ENCODE assay signal across 8 cellular contexts in genomic region chr1:27284425-27285287, GRCh38. TPM values are rescaled to one million over a fixed set of nuclear protein-coding genes. Genes with fewer than 3 reads are reported as not detected.
A peak's percentile ranks its signal among the peaks of the same experiment; 100 is the strongest.
DNase-seq lines count a peak whose midpoint lies in the region; ATAC-seq and TF ChIP-seq lines count a peak whose summit lies in the region.

No MANE protein-coding gene starts in this region.

- H3K36me3 Mint-ChIP-seq in Calu3 (ENCODE audit: insufficient read depth, unreplicated experiment), result no peaks in the 10 kb centered on the region
- peaks cover 4 to 53% (median 5%) of the 10 kb centered on the region in 3 donors for H3K36me3 Mint-ChIP-seq in naive thymus-derived CD8-positive, alpha-beta T cell
- H3K36me3 Mint-ChIP-seq in stimulated activated effector memory CD8-positive, alpha-beta T cell treated with anti-CD3 and anti-CD28 coated beads, Interleukin-12 subunit alpha, Interleukin-12 subunit beta, amount 100 ng/mL, for 72 hours, result peaks cover 65% of the 10 kb centered on the region

- H3K9me3 ChIP-seq in esophagus squamous epithelium, result no peaks in the 10 kb centered on the region

- intact Hi-C loops in Calu3 (cut with micrococcal nuclease; ENCODE audit: unreplicated experiment), result loop anchor here (1.0 kb wide), 1 partner anchor 182 kb away; no protein-coding TSS in a partner anchor
- intact Hi-C loops in esophagus squamous epithelium (cut with DNase I), result loop anchor here (5.0 to 10.0 kb wide), 2 partner anchors 90 to 182 kb away; no protein-coding TSS in a partner anchor

- H3K9me3 Mint-ChIP-seq in Calu3 (ENCODE audit: low read depth, unreplicated experiment), result no peaks in the 10 kb centered on the region
- H3K9me3 Mint-ChIP-seq in naive thymus-derived CD8-positive, alpha-beta T cell, result no peaks in the 10 kb centered on the region
- no peaks in the 10 kb centered on the region for H3K9me3 Mint-ChIP-seq in stimulated activated effector memory CD8-positive, alpha-beta T cell treated with anti-CD3 and anti-CD28 coated beads, Interleukin-12 subunit alpha, Interleukin-12 subunit beta, amount 100 ng/mL, for 72 hours

- H3K4me1 ChIP-seq in esophagus squamous epithelium, result no peaks in the 10 kb centered on the region

- 40 to 41% methylated on average over 10 of the region's 11 CpGs for WGBS in esophagus squamous epithelium, 2 donors

- in situ Hi-C loops in KBM-7 (cut with MboI; ENCODE audit: low pct_unique_long_range_greater_than_20kb, low sequenced_read_pairs), result loop anchor here (10.0 kb wide), 1 partner anchor 180 kb away; no protein-coding TSS in a partner anchor

- TF ChIP-seq POLR2A in esophagus squamous epithelium (IDR thresholded peaks at IDR 0.05), result no peak

- no peak overlapping the region for H3K27ac Mint-ChIP-seq in Calu3 (ENCODE audit: unreplicated experiment)
- peak overlapping the region in 6 of 10 donors; percentile 3 to 72 (median 28) for H3K27ac Mint-ChIP-seq in naive thymus-derived CD8-positive, alpha-beta T cell
- no peak overlapping the region for H3K27ac Mint-ChIP-seq in stimulated activated effector memory CD8-positive, alpha-beta T cell treated with anti-CD3 and anti-CD28 coated beads, Interleukin-12 subunit alpha, Interleukin-12 subunit beta, amount 100 ng/mL, for 72 hours

- POLR2A ChIA-PET in naive thymus-derived CD8-positive, alpha-beta T cell (lab: Charles Lee), result interaction anchor here (3.4 kb wide), 1 partner anchor 172 kb away, joined by 14 read pairs; no protein-coding TSS in a partner anchor

- CTCF ChIA-PET in Calu3 (lab: Charles Lee), result interaction anchor here (1.0 kb wide), 1 partner anchor 173 kb away, joined by 5 read pairs; no protein-coding TSS in a partner anchor

- no peaks in the 10 kb centered on the region for H3K27me3 ChIP-seq in esophagus squamous epithelium

- peak; percentile 80 for DNase-seq in Calu3
- DNase-seq in KBM-7, result peak; percentile 79
- DNase-seq in OCI-M1 (lab: John Stamatoyannopoulos, UW), result peak; percentile 87
- peak; percentile 92 for DNase-seq in activated T-cell treated with anti-CD3 and anti-CD28 coated beads for 1 hour (ENCODE audit: low read depth)
- DNase-seq in esophagus squamous epithelium (lab: John Stamatoyannopoulos, UW), result peak; percentile 21
- peak; percentile 69 to 94 (median 84) for DNase-seq in naive thymus-derived CD8-positive, alpha-beta T cell
- peak; percentile 73 to 90 for DNase-seq in stimulated activated effector memory CD8-positive, alpha-beta T cell treated with anti-CD3 and anti-CD28 coated beads, Interleukin-12 subunit alpha, Interleukin-12 subunit beta, amount 100 ng/mL, for 72 hours (ENCODE audit: low spot score in 2 of 2)

- no peak overlapping the region for H3K27ac ChIP-seq in esophagus squamous epithelium

- peak; percentile 45 for TF ChIP-seq CTCF in Calu3 (IDR thresholded peaks at IDR 0.05; ENCODE audit: unreplicated experiment)
- peak; percentile 67 to 84 (median 80) for TF ChIP-seq CTCF in esophagus squamous epithelium (IDR thresholded peaks at IDR 0.05)

- H3K27me3 Mint-ChIP-seq in Calu3 (ENCODE audit: unreplicated experiment), result no peaks in the 10 kb centered on the region
- H3K27me3 Mint-ChIP-seq in naive thymus-derived CD8-positive, alpha-beta T cell, result no peaks in the 10 kb centered on the region

- BruUV-seq in Calu3 (replicated peaks; lab: Mats Ljungman, UMichigan), result no TSS peak

- no peak overlapping the region for H3K4me3 ChIP-seq in esophagus squamous epithelium

- H3K4me1 Mint-ChIP-seq in Calu3 (ENCODE audit: low read depth, unreplicated experiment), result no peaks in the 10 kb centered on the region
- peaks cover 3 to 7% (median 5%) of the 10 kb centered on the region in 4 donors for H3K4me1 Mint-ChIP-seq in naive thymus-derived CD8-positive, alpha-beta T cell
- no peaks in the 10 kb centered on the region for H3K4me1 Mint-ChIP-seq in stimulated activated effector memory CD8-positive, alpha-beta T cell treated with anti-CD3 and anti-CD28 coated beads, Interleukin-12 subunit alpha, Interleukin-12 subunit beta, amount 100 ng/mL, for 72 hours

- peak; percentile 94 to 99 for ATAC-seq in naive thymus-derived CD8-positive, alpha-beta T cell
- peak; percentile 89 for ATAC-seq in stimulated activated effector memory CD8-positive, alpha-beta T cell treated with anti-CD3 and anti-CD28 coated beads, Interleukin-12 subunit alpha, Interleukin-12 subunit beta, amount 100 ng/mL, for 72 hours
- ATAC-seq in GM18517 (IDR thresholded peaks at IDR 0.05; ENCODE audit: unreplicated experiment), result no peak

- H3K36me3 ChIP-seq in esophagus squamous epithelium, result peaks cover 6 to 70% (median 22%) of the 10 kb centered on the region in 3 donors

- H3K4me3 Mint-ChIP-seq in Calu3 (ENCODE audit: low read depth, unreplicated experiment), result no peak overlapping the region
- no peak overlapping the region for H3K4me3 Mint-ChIP-seq in naive thymus-derived CD8-positive, alpha-beta T cell
- no peak overlapping the region for H3K4me3 Mint-ChIP-seq in stimulated activated effector memory CD8-positive, alpha-beta T cell treated with anti-CD3 and anti-CD28 coated beads, Interleukin-12 subunit alpha, Interleukin-12 subunit beta, amount 100 ng/mL, for 72 hours

RNA-seq across cellular contexts. Expression of gene TMEM222, which starts 37.3 kb away (rescaled TPM):
- 30.4 and 32.6 TPM in 2 replicates for total RNA-seq in Calu3 (2022)
- 10 to 100 TPM; 20.0 to 33.0 (median 27.1) TPM for total RNA-seq in esophagus squamous epithelium
- 10 to 100 TPM; 42.5 to 44.0 TPM for total RNA-seq in naive thymus-derived CD8-positive, alpha-beta T cell
- polyA plus RNA-seq in naive thymus-derived CD8-positive, alpha-beta T cell, result 10 to 100 TPM; 54.1 to 57.1 (median 56.9) TPM

RNA-seq across cellular contexts. Expression of gene WDTC1, which starts 50.2 kb away (rescaled TPM):
- total RNA-seq in Calu3 (2022), result 10.8 and 13.1 TPM in 2 replicates
- 10 to 100 TPM; 14.9 to 31.5 (median 26.8) TPM for total RNA-seq in esophagus squamous epithelium
- 10 to 100 TPM; 57.4 to 58.2 TPM for total RNA-seq in naive thymus-derived CD8-positive, alpha-beta T cell
- 1 to 10 TPM; 4.0 to 5.8 (median 5.6) TPM for polyA plus RNA-seq in naive thymus-derived CD8-positive, alpha-beta T cell

RNA-seq across cellular contexts. Expression of gene SYTL1, which starts 57.2 kb away (rescaled TPM):
- total RNA-seq in Calu3 (2022) (15.0 and 16.5 TPM in 2 replicates), esophagus squamous epithelium (100 to 1,000 TPM in 3 of 4 donors, 10 to 100 TPM in 1; 74.7 to 182 (median 125) TPM)
- 100 to 1,000 TPM; 125 to 135 TPM for total RNA-seq in naive thymus-derived CD8-positive, alpha-beta T cell
- polyA plus RNA-seq in naive thymus-derived CD8-positive, alpha-beta T cell, result 10 to 100 TPM; 74.4 to 92.3 (median 91.9) TPM

Comparison
In these comparisons a context has a peak if more than half of its experiments do, and no peak if none do; other contexts are left out.
1. DNase-seq: peak in every context shown above with its lines; median percentile 92 in activated T-cell treated with anti-CD3 and anti-CD28 coated beads for 1 hour; 87 in OCI-M1; 84 in naive thymus-derived CD8-positive, alpha-beta T cell; 82 in stimulated activated effector memory CD8-positive, alpha-beta T cell treated with anti-CD3 and anti-CD28 coated beads, Interleukin-12 subunit alpha, Interleukin-12 subunit beta, amount 100 ng/mL, for 72 hours; 80 in Calu3; 79 in KBM-7; 21 in esophagus squamous epithelium.
2. H3K27ac Mint-ChIP-seq: peak in naive thymus-derived CD8-positive, alpha-beta T cell (6 of 10); none in Calu3 (single experiment) and stimulated activated effector memory CD8-positive, alpha-beta T cell treated with anti-CD3 and anti-CD28 coated beads, Interleukin-12 subunit alpha, Interleukin-12 subunit beta, amount 100 ng/mL, for 72 hours (single experiment).